In the genomic region with DNA sequence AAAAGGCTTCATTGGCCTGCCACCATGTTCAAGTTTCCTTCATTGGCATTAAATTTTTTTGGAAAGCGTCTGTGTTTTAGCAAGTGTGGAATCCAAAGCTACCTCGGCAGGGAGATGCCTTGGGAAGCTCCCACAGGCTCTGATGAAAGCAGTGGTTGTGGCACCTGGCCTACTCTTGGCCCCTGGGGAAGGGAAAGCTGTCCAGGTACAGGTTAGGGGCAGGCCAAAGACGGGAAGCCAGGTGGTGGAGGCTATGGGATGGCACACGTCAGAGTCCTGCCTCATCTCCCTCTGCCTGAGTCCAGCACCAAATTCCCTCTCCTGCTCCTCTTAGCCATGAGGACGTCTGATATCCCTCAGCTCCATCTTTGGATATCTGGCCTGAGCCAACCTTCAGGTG, we compare ENCODE assay signal across 31 cellular contexts. TPM values are rescaled to one million over a fixed set of nuclear protein-coding genes. Genes with fewer than 3 reads are reported as not detected.
"Had no signal": no experiment of that assay in that cellular context is flagged by ENCODE, and none has a peak within 500 bp of the region (broad histone marks: within the 10 kb centered on the region; RNA-seq: fewer than 3 reads in every experiment).

No MANE protein-coding gene starts in this region.

- H3K27me3 ChIP-seq: neural progenitor cell, right atrium auricular region, tibial nerve had no signal

- H3K4me1 Mint-ChIP-seq: endodermal cell; memory B cell; mesothelial cell of epicardium; naive thymus-derived CD4-positive, alpha-beta T cell; nephron; neural progenitor cell; stimulated activated memory B cell treated with anti-CD40 and anti-IgM and Interleukin-4, amounts not matched to agents 10 μg/mL and 1 μg/mL and 100 μg/mL, for 72 hours had no signal

- H3K27ac Mint-ChIP-seq: dendritic cell treated with granulocyte-macrophage colony-stimulating factor and Interleukin-4, amounts not matched to agents 40 ng/mL and 50 ng/mL, for 4 days; endodermal cell; memory B cell; mesothelial cell of epicardium; naive thymus-derived CD4-positive, alpha-beta T cell; nephron; neural progenitor cell; stimulated activated memory B cell treated with anti-CD40 and anti-IgM and Interleukin-4, amounts not matched to agents 10 μg/mL and 1 μg/mL and 100 μg/mL, for 72 hours had no signal

- H3K9ac ChIP-seq: neural progenitor cell, parathyroid adenoma had no signal

- H3K36me3 Mint-ChIP-seq: memory B cell; mesothelial cell of epicardium; naive thymus-derived CD4-positive, alpha-beta T cell; neural progenitor cell; stimulated activated memory B cell treated with anti-CD40 and anti-IgM and Interleukin-4, amounts not matched to agents 10 μg/mL and 1 μg/mL and 100 μg/mL, for 72 hours had no signal

- H3K79me2 ChIP-seq: parathyroid adenoma had no signal

- H3K4me3 ChIP-seq: gastrocnemius medialis, lung, mucosa of descending colon, neural progenitor cell, prostate gland, right atrium auricular region, thoracic aorta, tibial nerve had no signal

- H3K4me2 ChIP-seq: neural progenitor cell had no signal

- H3K4me1 ChIP-seq: gastrocnemius medialis, neural progenitor cell, parathyroid adenoma, prostate gland, right atrium auricular region, tibial nerve had no signal

- H2AFZ ChIP-seq: parathyroid adenoma had no signal

- H3K4me3 Mint-ChIP-seq: dendritic cell treated with granulocyte-macrophage colony-stimulating factor and Interleukin-4, amounts not matched to agents 40 ng/mL and 50 ng/mL, for 4 days; endodermal cell; memory B cell; mesothelial cell of epicardium; naive thymus-derived CD4-positive, alpha-beta T cell; nephron; stimulated activated memory B cell treated with anti-CD40 and anti-IgM and Interleukin-4, amounts not matched to agents 10 μg/mL and 1 μg/mL and 100 μg/mL, for 72 hours had no signal

- H3K9me3 Mint-ChIP-seq: dendritic cell treated with granulocyte-macrophage colony-stimulating factor and Interleukin-4, amounts not matched to agents 40 ng/mL and 50 ng/mL, for 4 days; endodermal cell; mesothelial cell of epicardium; nephron; neural progenitor cell had no signal

- ATAC-seq: esophagus mucosa; gastrocnemius medialis; naive thymus-derived CD4-positive, alpha-beta T cell; sciatic nerve; stimulated activated memory B cell treated with anti-CD40 and anti-IgM and Interleukin-4, amounts not matched to agents 10 μg/mL and 1 μg/mL and 100 μg/mL, for 72 hours; stimulated activated naive CD8-positive, alpha-beta T cell treated with anti-CD3 and anti-CD28 coated beads, Interleukin-15, Interleukin-2, amounts not matched to agents 100 U/mL and 50 U/mL, for 24 hours had no signal

- H3K27ac ChIP-seq: epithelial cell of prostate, gastrocnemius medialis, neural progenitor cell, parathyroid adenoma, prostate gland, right atrium auricular region, thoracic aorta, tibial nerve had no signal

- H3K9me3 ChIP-seq: gastrocnemius medialis, mucosa of descending colon, prostate gland, right atrium auricular region, thoracic aorta, tibial nerve had no signal

- H3K36me3 ChIP-seq: gastrocnemius medialis, neural progenitor cell, prostate gland, right atrium auricular region, thoracic aorta, tibial nerve had no signal

- DNase-seq: effector CD8-positive, alpha-beta T cell; foreskin fibroblast; gastrocnemius medialis; mucosa of descending colon; naive thymus-derived CD4-positive, alpha-beta T cell; stimulated activated CD4-positive, alpha-beta T cell treated with anti-CD3 and anti-CD28 coated beads, Interleukin-4, amount 100 ng/mL, for 4 hours; stimulated activated naive CD8-positive, alpha-beta T cell treated with anti-CD3 and anti-CD28 coated beads, Interleukin-15, Interleukin-2, amounts not matched to agents 100 U/mL and 50 U/mL, for 24 hours; substantia nigra had no signal

RNA-seq across cellular contexts. Expression of a gene that starts 49.7 kb away (rescaled TPM):
- total RNA-seq: cerebellum; endodermal cell; esophagus mucosa; gastrocnemius medialis; glomerular endothelial cell; liver; lung; mesothelial cell of epicardium; mucosa of descending colon; naive thymus-derived CD4-positive, alpha-beta T cell; osteoblast; right atrium auricular region; sciatic nerve; skeletal muscle tissue; thoracic aorta; tibial nerve; urinary bladder had no signal
- polyA plus RNA-seq: keratinocyte; liver; lung; naive thymus-derived CD4-positive, alpha-beta T cell; urinary bladder had no signal
